1 cellular context compared by ENCODE assay signal in genomic region chr15:29821416-29822099, GRCh38.
A peak's percentile ranks its signal among the peaks of the same experiment; 100 is the strongest.
TF ChIP-seq lines count a peak whose summit lies in the region.

No MANE protein-coding gene starts in this region.

TF ChIP-seq in K562, 482 proteins besides CTCF, POLR2A, EP300 and RAD21 (continued from another document and continues in another):
- TF ChIP-seq, protein P1, sequence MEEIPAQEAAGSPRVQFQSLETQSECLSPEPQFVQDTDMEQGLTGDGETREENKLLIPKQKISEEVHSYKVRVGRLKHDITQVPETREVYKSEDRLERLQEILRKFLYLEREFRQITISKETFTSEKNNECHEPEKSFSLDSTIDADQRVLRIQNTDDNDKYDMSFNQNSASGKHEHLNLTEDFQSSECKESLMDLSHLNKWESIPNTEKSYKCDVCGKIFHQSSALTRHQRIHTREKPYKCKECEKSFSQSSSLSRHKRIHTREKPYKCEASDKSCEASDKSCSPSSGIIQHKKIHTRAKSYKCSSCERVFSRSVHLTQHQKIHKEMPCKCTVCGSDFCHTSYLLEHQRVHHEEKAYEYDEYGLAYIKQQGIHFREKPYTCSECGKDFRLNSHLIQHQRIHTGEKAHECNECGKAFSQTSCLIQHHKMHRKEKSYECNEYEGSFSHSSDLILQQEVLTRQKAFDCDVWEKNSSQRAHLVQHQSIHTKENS (CRISPR knock-in tag; IDR thresholded peaks at IDR 0.05): no peak
- no peak for TF ChIP-seq DEAF1 (CRISPR knock-in tag; IDR thresholded peaks at IDR 0.05)
- TF ChIP-seq SMARCE1 (IDR thresholded peaks at IDR 0.05): peak; percentile 43; the same call in 1 of the 2 replicates
- no peak for TF ChIP-seq NCOA1 (IDR thresholded peaks at IDR 0.05; ENCODE audit: low read depth)
- TF ChIP-seq SIRT6 (IDR thresholded peaks at IDR 0.05; ENCODE audit: low read depth, low read length): no peak
- TF ChIP-seq BHLHE40 (IDR thresholded peaks at IDR 0.05; ENCODE audit: low read length): peak; percentile 64
- TF ChIP-seq, protein P2, sequence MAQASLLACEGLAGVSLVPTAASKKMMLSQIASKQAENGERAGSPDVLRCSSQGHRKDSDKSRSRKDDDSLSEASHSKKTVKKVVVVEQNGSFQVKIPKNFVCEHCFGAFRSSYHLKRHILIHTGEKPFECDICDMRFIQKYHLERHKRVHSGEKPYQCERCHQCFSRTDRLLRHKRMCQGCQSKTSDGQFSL (CRISPR knock-in tag; IDR thresholded peaks at IDR 0.05): no peak
- TF ChIP-seq, protein P2 (tag; IDR thresholded peaks at IDR 0.05): no peak
- TF ChIP-seq, protein P3, sequence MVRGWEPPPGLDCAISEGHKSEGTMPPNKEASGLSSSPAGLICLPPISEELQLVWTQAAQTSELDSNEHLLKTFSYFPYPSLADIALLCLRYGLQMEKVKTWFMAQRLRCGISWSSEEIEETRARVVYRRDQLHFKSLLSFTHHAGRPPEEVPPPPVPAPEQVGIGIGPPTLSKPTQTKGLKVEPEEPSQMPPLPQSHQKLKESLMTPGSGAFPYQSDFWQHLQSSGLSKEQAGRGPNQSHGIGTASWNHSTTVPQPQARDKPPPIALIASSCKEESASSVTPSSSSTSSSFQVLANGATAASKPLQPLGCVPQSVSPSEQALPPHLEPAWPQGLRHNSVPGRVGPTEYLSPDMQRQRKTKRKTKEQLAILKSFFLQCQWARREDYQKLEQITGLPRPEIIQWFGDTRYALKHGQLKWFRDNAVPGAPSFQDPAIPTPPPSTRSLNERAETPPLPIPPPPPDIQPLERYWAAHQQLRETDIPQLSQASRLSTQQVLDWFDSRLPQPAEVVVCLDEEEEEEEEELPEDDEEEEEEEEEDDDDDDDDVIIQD (CRISPR knock-in tag; IDR thresholded peaks at IDR 0.05): no peak
- TF ChIP-seq RBM25 (IDR thresholded peaks at IDR 0.05; ENCODE audit: low read depth, low read length, severe bottlenecking): no peak
- no peak for TF ChIP-seq ZC3H11A (IDR thresholded peaks at IDR 0.05; ENCODE audit: low read depth, low read length)
- TF ChIP-seq ZNF518B (CRISPR knock-in tag; IDR thresholded peaks at IDR 0.05): no peak
- peak; percentile 52 for TF ChIP-seq MYC (IDR thresholded peaks at IDR 0.05; ENCODE audit: low read depth, low read length)
- no peak for TF ChIP-seq MYC (CRISPR knock-in tag; IDR thresholded peaks at IDR 0.05; ENCODE audit: borderline replicate concordance, low read depth)
- no peak; the same call in 1 of the 2 replicates for TF ChIP-seq TFAP4 (CRISPR knock-in tag; IDR thresholded peaks at IDR 0.05; ENCODE audit: borderline replicate concordance)
- TF ChIP-seq DNMT1 (IDR thresholded peaks at IDR 0.05): no peak
- TF ChIP-seq ZNF586 (CRISPR knock-in tag; conservative IDR thresholded peaks at IDR 0.05): no peak
- no peak for TF ChIP-seq POLR2B (IDR thresholded peaks at IDR 0.05; ENCODE audit: low read depth, partially characterized antibody)
- no peak for TF ChIP-seq ZBTB17 (CRISPR knock-in tag; IDR thresholded peaks at IDR 0.05)
- TF ChIP-seq, protein P4, sequence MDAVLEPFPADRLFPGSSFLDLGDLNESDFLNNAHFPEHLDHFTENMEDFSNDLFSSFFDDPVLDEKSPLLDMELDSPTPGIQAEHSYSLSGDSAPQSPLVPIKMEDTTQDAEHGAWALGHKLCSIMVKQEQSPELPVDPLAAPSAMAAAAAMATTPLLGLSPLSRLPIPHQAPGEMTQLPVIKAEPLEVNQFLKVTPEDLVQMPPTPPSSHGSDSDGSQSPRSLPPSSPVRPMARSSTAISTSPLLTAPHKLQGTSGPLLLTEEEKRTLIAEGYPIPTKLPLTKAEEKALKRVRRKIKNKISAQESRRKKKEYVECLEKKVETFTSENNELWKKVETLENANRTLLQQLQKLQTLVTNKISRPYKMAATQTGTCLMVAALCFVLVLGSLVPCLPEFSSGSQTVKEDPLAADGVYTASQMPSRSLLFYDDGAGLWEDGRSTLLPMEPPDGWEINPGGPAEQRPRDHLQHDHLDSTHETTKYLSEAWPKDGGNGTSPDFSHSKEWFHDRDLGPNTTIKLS (IDR thresholded peaks at IDR 0.05; ENCODE audit: borderline replicate concordance, low read depth): no peak
- no peak for TF ChIP-seq HMBOX1 (IDR thresholded peaks at IDR 0.05)
- TF ChIP-seq ZNF282 (CRISPR knock-in tag; IDR thresholded peaks at IDR 0.05): no peak
- TF ChIP-seq ERF (CRISPR knock-in tag; IDR thresholded peaks at IDR 0.05): no peak
- no peak for TF ChIP-seq TRIM24 (IDR thresholded peaks at IDR 0.05)
- TF ChIP-seq PRDM10 (IDR thresholded peaks at IDR 0.05; ENCODE audit: partially characterized antibody): peak; percentile 33
- TF ChIP-seq CTCFL (IDR thresholded peaks at IDR 0.05; ENCODE audit: borderline replicate concordance, insufficient read depth, low read depth, low read length, poor library complexity, severe bottlenecking): peak; percentile 32
- TF ChIP-seq HDAC3 (IDR thresholded peaks at IDR 0.05; ENCODE audit: borderline replicate concordance, partially characterized antibody): no peak
- TF ChIP-seq CBFB (CRISPR knock-in tag; IDR thresholded peaks at IDR 0.05): no peak
- TF ChIP-seq SREBF1 (IDR thresholded peaks at IDR 0.05; ENCODE audit: borderline replicate concordance, low read depth, low read length): no peak
- TF ChIP-seq, protein P5, sequence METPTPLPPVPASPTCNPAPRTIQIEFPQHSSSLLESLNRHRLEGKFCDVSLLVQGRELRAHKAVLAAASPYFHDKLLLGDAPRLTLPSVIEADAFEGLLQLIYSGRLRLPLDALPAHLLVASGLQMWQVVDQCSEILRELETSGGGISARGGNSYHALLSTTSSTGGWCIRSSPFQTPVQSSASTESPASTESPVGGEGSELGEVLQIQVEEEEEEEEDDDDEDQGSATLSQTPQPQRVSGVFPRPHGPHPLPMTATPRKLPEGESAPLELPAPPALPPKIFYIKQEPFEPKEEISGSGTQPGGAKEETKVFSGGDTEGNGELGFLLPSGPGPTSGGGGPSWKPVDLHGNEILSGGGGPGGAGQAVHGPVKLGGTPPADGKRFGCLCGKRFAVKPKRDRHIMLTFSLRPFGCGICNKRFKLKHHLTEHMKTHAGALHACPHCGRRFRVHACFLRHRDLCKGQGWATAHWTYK (CRISPR knock-in tag; IDR thresholded peaks at IDR 0.05): no peak
- TF ChIP-seq, protein P6, sequence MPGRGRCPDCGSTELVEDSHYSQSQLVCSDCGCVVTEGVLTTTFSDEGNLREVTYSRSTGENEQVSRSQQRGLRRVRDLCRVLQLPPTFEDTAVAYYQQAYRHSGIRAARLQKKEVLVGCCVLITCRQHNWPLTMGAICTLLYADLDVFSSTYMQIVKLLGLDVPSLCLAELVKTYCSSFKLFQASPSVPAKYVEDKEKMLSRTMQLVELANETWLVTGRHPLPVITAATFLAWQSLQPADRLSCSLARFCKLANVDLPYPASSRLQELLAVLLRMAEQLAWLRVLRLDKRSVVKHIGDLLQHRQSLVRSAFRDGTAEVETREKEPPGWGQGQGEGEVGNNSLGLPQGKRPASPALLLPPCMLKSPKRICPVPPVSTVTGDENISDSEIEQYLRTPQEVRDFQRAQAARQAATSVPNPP (IDR thresholded peaks at IDR 0.05; ENCODE audit: borderline replicate concordance, insufficient read depth, insufficient read length): no peak
- TF ChIP-seq ZNF239 (CRISPR knock-in tag; IDR thresholded peaks at IDR 0.05): no peak
- TF ChIP-seq KDM2B (CRISPR knock-in tag; IDR thresholded peaks at IDR 0.05): no peak
